ENCODE assay signal across 9 cellular contexts in genomic region chr5:54229041-54229780, GRCh38.
DNase-seq lines count a peak whose midpoint lies in the region; ATAC-seq, FAIRE-seq and TF ChIP-seq lines count a peak whose summit lies in the region.
"Had no signal": no experiment of that assay in that cellular context is flagged by ENCODE, and none has a peak within 500 bp of the region (broad histone marks: within the 10 kb centered on the region; RNA-seq: fewer than 3 reads in every experiment).

No MANE protein-coding gene starts in this region.

- TF ChIP-seq POLR2A in H54 (IDR thresholded peaks at IDR 0.05; ENCODE audit: low read depth, low read length), result no peak

- H3K4me1 ChIP-seq in ascending aorta, result no peaks in the 10 kb centered on the region

- intact Hi-C loops in ascending aorta (cut with DNase I), result loop anchor here (10.0 kb wide), 1 partner anchor 964 kb away; no protein-coding TSS in a partner anchor

- H3K27me3 ChIP-seq in ascending aorta, result no peaks in the 10 kb centered on the region

- peaks cover under 1% of the 10 kb centered on the region for H3K36me3 Mint-ChIP-seq in T-helper 17 cell (ENCODE audit: low read depth)

- TF ChIP-seq CTCF in LNCaP clone FGC (IDR thresholded peaks at IDR 0.05; ENCODE audit: control insufficient read depth, extremely low read depth, insufficient read depth), result peak; percentile 91
- peak; percentile 70 to 85 (median 83) for TF ChIP-seq CTCF in ascending aorta (IDR thresholded peaks at IDR 0.05)

- DNase-seq in DMS 273 (lab: John Stamatoyannopoulos, UW; ENCODE audit: unreplicated experiment), result peak; percentile 76
- no peak for DNase-seq in DMS 273 treated with DMSO at 0.1 percent for 48 hours (lab: John Stamatoyannopoulos, UW)
- no peak for DNase-seq in H54 (ENCODE audit: insufficient read length, low spot score)
- no peak for DNase-seq in LNCaP clone FGC (ENCODE audit: low read depth)
- peak; percentile 34 to 60 (median 45) for DNase-seq in T-helper 17 cell
- peak in 1 of 2 donors; percentile 74 for DNase-seq in ascending aorta (ENCODE audit: low spot score in 2 of 2)
- peak; percentile 6 to 22 for DNase-seq in hippocampal formation (lab: John Stamatoyannopoulos, UW)
- peak; percentile 21 for DNase-seq in smooth muscle cell of the brain vasculature (ENCODE audit: low read depth, low spot score)

- H3K36me3 ChIP-seq in ascending aorta, result no peaks in the 10 kb centered on the region

- peak; percentile 87 for ATAC-seq in T-helper 17 cell

- peak; percentile 66 for FAIRE-seq in H54 (lab: Jason Lieb, UNC)

- H3K27ac Mint-ChIP-seq in T-helper 17 cell, result no peak overlapping the region

- no peak overlapping the region for H3K4me3 Mint-ChIP-seq in T-helper 17 cell

- no peaks in the 10 kb centered on the region for H3K9me3 ChIP-seq in T-helper 17 cell (ENCODE audit: control insufficient read depth, low read length, poor library complexity, severe bottlenecking)
- no peaks in the 10 kb centered on the region for H3K9me3 ChIP-seq in ascending aorta

- H3K27ac ChIP-seq in ascending aorta, result no peak overlapping the region
- H3K27ac ChIP-seq: skin epidermis had no signal

- no peaks in the 10 kb centered on the region for H3K27me3 Mint-ChIP-seq in T-helper 17 cell

- no peak overlapping the region for H3K4me3 ChIP-seq in LNCaP clone FGC (ENCODE audit: low read depth, low read length)
- no peak overlapping the region for H3K4me3 ChIP-seq in ascending aorta
- H3K4me3 ChIP-seq: skin epidermis had no signal

- peaks cover 31% of the 10 kb centered on the region for H3K4me1 Mint-ChIP-seq in T-helper 17 cell

Comparison
In these comparisons a context has a peak if more than half of its experiments do, and no peak if none do; other contexts are left out.
1. DNase-seq: peak in DMS 273 (single experiment), T-helper 17 cell (3 of 3), hippocampal formation (2 of 2) and smooth muscle cell of the brain vasculature (single experiment); none in DMS 273 treated with DMSO at 0.1 percent for 48 hours (single experiment), H54 (single experiment) and LNCaP clone FGC (single experiment).